16 cellular contexts compared by ENCODE assay signal in the genomic region with DNA sequence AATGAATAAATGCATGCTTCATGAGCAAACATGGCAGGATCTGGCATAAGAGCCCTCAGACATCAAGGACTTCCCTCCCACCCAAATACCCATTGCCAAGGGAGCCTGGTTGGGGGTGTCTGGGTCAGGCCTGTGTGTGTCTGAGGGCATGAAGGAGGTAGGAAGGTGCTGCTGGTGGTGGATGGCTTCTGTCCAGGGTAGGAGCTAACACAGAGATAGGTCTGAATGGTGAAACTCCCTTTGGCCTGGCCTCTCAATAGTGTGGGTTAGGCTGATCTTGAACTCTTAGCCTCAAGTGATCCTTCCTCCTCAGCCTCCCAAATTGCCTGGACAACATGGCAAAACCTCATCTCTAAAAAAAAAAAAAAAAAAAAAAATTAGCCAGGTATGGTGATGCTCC. TPM values are rescaled to one million over a fixed set of nuclear protein-coding genes. Genes with fewer than 3 reads are reported as not detected.
DNase-seq lines count a peak whose midpoint lies in the region; TF ChIP-seq lines count a peak whose summit lies in the region.
"Had no signal": no experiment of that assay in that cellular context is flagged by ENCODE, and none has a peak within 500 bp of the region (broad histone marks: within the 10 kb centered on the region; RNA-seq: fewer than 3 reads in every experiment).

No MANE protein-coding gene starts in this region.

- H2AFZ ChIP-seq in neural progenitor cell (replicated peaks) = no peak overlapping the region

- no peak overlapping the region for H3K4me2 ChIP-seq in neural progenitor cell
- H3K4me2 ChIP-seq: KMS-11 had no signal

- H3K27ac Mint-ChIP-seq in CD14-positive monocyte (peak overlapping the region in 6 of 7 donors; percentile 3 to 96 (median 78)), neural progenitor cell (no peak overlapping the region)
- peak overlapping the region; percentile 90 for H3K27ac Mint-ChIP-seq in activated CD4-positive, alpha-beta memory T cell treated with anti-CD3 and anti-CD28 coated beads, Interleukin-2, amount 10 ng/mL, durations not matched to agents 7 days and 5 days

- no peak for TF ChIP-seq POLR2A in lower leg skin (IDR thresholded peaks at IDR 0.05)

- no peaks in the 10 kb centered on the region for H4K20me1 ChIP-seq in neural progenitor cell (ENCODE audit: low read depth)

- peaks cover 12% of the 10 kb centered on the region for H3K27me3 ChIP-seq in neural progenitor cell
- no peaks in the 10 kb centered on the region for H3K27me3 ChIP-seq in colonic mucosa
- H3K27me3 ChIP-seq: SJSA1, stomach had no signal

- TF ChIP-seq CTCF in CD14-positive monocyte (IDR thresholded peaks at IDR 0.05) = no peak
- no peak for TF ChIP-seq CTCF in GM12865 (IDR thresholded peaks at IDR 0.05; ENCODE audit: insufficient read depth, low read depth, low read length, missing control alignments)
- no peak for TF ChIP-seq CTCF in lower leg skin (IDR thresholded peaks at IDR 0.05)
- TF ChIP-seq CTCF in neural progenitor cell (IDR thresholded peaks at IDR 0.05) = no peak
- TF ChIP-seq CTCF in colonic mucosa (IDR thresholded peaks at IDR 0.05) = no peak

- H3K4me1 Mint-ChIP-seq in CD14-positive monocyte (peaks cover 63% of the 10 kb centered on the region), neural progenitor cell (peaks cover 29% of the 10 kb centered on the region)
- peaks cover 64% of the 10 kb centered on the region for H3K4me1 Mint-ChIP-seq in activated CD4-positive, alpha-beta memory T cell treated with anti-CD3 and anti-CD28 coated beads, Interleukin-2, amount 10 ng/mL, durations not matched to agents 7 days and 5 days

- H3K27me3 Mint-ChIP-seq in CD14-positive monocyte (ENCODE audit: low read depth in 3 of 3) (no peaks in the 10 kb centered on the region), neural progenitor cell (ENCODE audit: insufficient read depth, low read depth) (no peaks in the 10 kb centered on the region)
- no peaks in the 10 kb centered on the region for H3K27me3 Mint-ChIP-seq in activated CD4-positive, alpha-beta memory T cell treated with anti-CD3 and anti-CD28 coated beads, Interleukin-2, amount 10 ng/mL, durations not matched to agents 7 days and 5 days

- no peaks in the 10 kb centered on the region for H3F3A ChIP-seq in neural progenitor cell (ENCODE audit: low read depth)

- intact Hi-C loops in CD14-positive monocyte (cut with micrococcal nuclease) (loop anchor here (5.0 kb wide), 3 partner anchors 41 to 46 kb away; no protein-coding TSS in a partner anchor), lower leg skin (cut with DNase I; ENCODE audit: low total_unique reads) (no loop called here), colonic mucosa (cut with DNase I) (loop anchor here (2.0 kb wide), 1 partner anchor 59 kb away; no protein-coding TSS in a partner anchor)

- DNase-seq in CD14-positive monocyte (ENCODE audit: low spot score) (no peak), GM12865 (ENCODE audit: low read depth) (no peak), lower leg skin (ENCODE audit: low spot score in 2 of 2) (peak; percentile 12 to 63), neural progenitor cell (ENCODE audit: low spot score) (no peak), colonic mucosa (no peak), NCI-H1694 treated with DMSO at 0.1 percent for 48 hours (lab: John Stamatoyannopoulos, UW) (no peak), OCI-M2 (lab: John Stamatoyannopoulos, UW; ENCODE audit: unreplicated experiment) (no peak)
- DNase-seq in activated CD4-positive, alpha-beta memory T cell treated with anti-CD3 and anti-CD28 coated beads, Interleukin-2, amount 10 ng/mL, durations not matched to agents 7 days and 5 days = no peak
- DNase-seq: activated effector memory CD4-positive, alpha-beta T cell treated with Interleukin-2 at 50 U/mL for 16 hours; heart left ventricle; NCI-H1930; stimulated activated CD4-positive, alpha-beta T cell treated with anti-CD3 and anti-CD28 coated beads, Interleukin-4, amount 100 ng/mL, for 4 hours; stomach had no signal

- CTCF ChIA-PET in activated CD4-positive, alpha-beta memory T cell treated with anti-CD3 and anti-CD28 coated beads, Interleukin-2, amount 10 ng/mL, durations not matched to agents 7 days and 5 days (lab: Charles Lee) = interaction anchor here (1.3 to 11.1 kb wide), 5 partner anchors 16 to 83 kb away, joined by 4 to 66 read pairs (median 25); partner anchors contain the start of gene RNF141

- H3K36me3 ChIP-seq in neural progenitor cell (no peaks in the 10 kb centered on the region), colonic mucosa (no peaks in the 10 kb centered on the region)

- H3K4me3 Mint-ChIP-seq in CD14-positive monocyte (peak overlapping the region; percentile 91 to 97), neural progenitor cell (no peak overlapping the region)
- H3K4me3 Mint-ChIP-seq in activated CD4-positive, alpha-beta memory T cell treated with anti-CD3 and anti-CD28 coated beads, Interleukin-2, amount 10 ng/mL, durations not matched to agents 7 days and 5 days = peak overlapping the region; percentile 84

- POLR2A ChIA-PET in activated CD4-positive, alpha-beta memory T cell treated with anti-CD3 and anti-CD28 coated beads, Interleukin-2, amount 10 ng/mL, durations not matched to agents 7 days and 5 days (lab: Charles Lee) = interaction anchor here (1.4 to 6.1 kb wide), 6 partner anchors 16 to 997 kb away, joined by 4 to 33 read pairs (median 14); partner anchors contain the start of genes EIF4G2, RNF141, ZBED5 and ZNF143

- peaks cover 18% of the 10 kb centered on the region for H3K4me1 ChIP-seq in neural progenitor cell
- H3K4me1 ChIP-seq in colonic mucosa = peaks cover 4% of the 10 kb centered on the region

- H3K27ac ChIP-seq in neural progenitor cell (no peak overlapping the region), colonic mucosa (no peak overlapping the region)
- H3K27ac ChIP-seq: C4-2B, KMS-11, SJSA1 had no signal

- H3K9me3 Mint-ChIP-seq in CD14-positive monocyte = peaks cover 0 to 2% (median 0%) of the 10 kb centered on the region in 7 donors
- H3K9me3 Mint-ChIP-seq in activated CD4-positive, alpha-beta memory T cell treated with anti-CD3 and anti-CD28 coated beads, Interleukin-2, amount 10 ng/mL, durations not matched to agents 7 days and 5 days = no peaks in the 10 kb centered on the region
- H3K9me3 Mint-ChIP-seq in neural progenitor cell = no peaks in the 10 kb centered on the region

- peaks cover 26 to 27% of the 10 kb centered on the region in 2 donors for H3K36me3 Mint-ChIP-seq in CD14-positive monocyte
- peaks cover 36% of the 10 kb centered on the region for H3K36me3 Mint-ChIP-seq in activated CD4-positive, alpha-beta memory T cell treated with anti-CD3 and anti-CD28 coated beads, Interleukin-2, amount 10 ng/mL, durations not matched to agents 7 days and 5 days (ENCODE audit: low read depth)
- H3K36me3 Mint-ChIP-seq in neural progenitor cell = no peaks in the 10 kb centered on the region

- H3K79me2 ChIP-seq in neural progenitor cell (ENCODE audit: low read depth) = no peaks in the 10 kb centered on the region

- H3K4me3 ChIP-seq in GM12865 (ENCODE audit: low read depth, low read length) (peak overlapping the region; percentile 78), lower leg skin (ENCODE audit: low read depth, poor library complexity, severe bottlenecking) (no peak overlapping the region), neural progenitor cell (no peak overlapping the region), colonic mucosa (no peak overlapping the region)
- H3K4me3 ChIP-seq: SJSA1 had no signal

- H3K9ac ChIP-seq in neural progenitor cell (no peak overlapping the region), colonic mucosa (ENCODE audit: low read depth in 2 of 2, low read length in 2 of 2) (no peak overlapping the region)
- H3K9ac ChIP-seq: KMS-11 had no signal

- H3K9me3 ChIP-seq in neural progenitor cell (ENCODE audit: low read depth) (no peaks in the 10 kb centered on the region), colonic mucosa (no peaks in the 10 kb centered on the region)
- H3K9me3 ChIP-seq: heart left ventricle, SJSA1, stomach had no signal

RNA-seq across cellular contexts. Expression of gene AMPD3, which starts 2.8 kb away (rescaled TPM):
- polyA plus RNA-seq in CD14-positive monocyte = 10 to 100 TPM; 10.5 to 14.3 TPM
- 10 to 100 TPM; 21.4 to 23.3 TPM for total RNA-seq in activated CD4-positive, alpha-beta memory T cell treated with anti-CD3 and anti-CD28 coated beads, Interleukin-2, amount 10 ng/mL, durations not matched to agents 7 days and 5 days
- total RNA-seq in lower leg skin (10 to 100 TPM; 30.2 to 43.3 (median 32.6) TPM), neural progenitor cell (ENCODE audit: low replicate concordance) (2.9 and 3.0 TPM in 2 replicates), colonic mucosa (1 to 10 TPM; 7.9 to 9.7 TPM)

Comparison
In these comparisons a context has a peak if more than half of its experiments do, and no peak if none do; other contexts are left out.
1. DNase-seq: peak in lower leg skin (2 of 2); none in CD14-positive monocyte (single experiment), GM12865 (single experiment), activated CD4-positive, alpha-beta memory T cell treated with anti-CD3 and anti-CD28 coated beads, Interleukin-2, amount 10 ng/mL, durations not matched to agents 7 days and 5 days (single experiment), neural progenitor cell (single experiment), colonic mucosa (single experiment), NCI-H1694 treated with DMSO at 0.1 percent for 48 hours (single experiment) and OCI-M2 (single experiment).